In genomic region chr5:136080113-136080482, GRCh38 we compare ENCODE assay signal across 8 cellular contexts. TPM values are rescaled to one million over a fixed set of nuclear protein-coding genes. Genes with fewer than 3 reads are reported as not detected.
DNase-seq lines count a peak whose midpoint lies in the region; ATAC-seq, FAIRE-seq and TF ChIP-seq lines count a peak whose summit lies in the region.

No MANE protein-coding gene starts in this region.

- H3K27me3 Mint-ChIP-seq in CD8-positive, alpha-beta memory T cell: peaks cover 25 to 44% of the 10 kb centered on the region in 2 donors

- intact Hi-C loops in K562 (cut with micrococcal nuclease): loop anchor here (5.0 kb wide), 2 partner anchors 52 to 92 kb away; partner anchors contain the start of gene SMAD5

- DNase-seq in CD8-positive, alpha-beta memory T cell: no peak
- DNase-seq in K562 (ENCODE audit: extremely low read depth in 1 of 4, low spot score in 3 of 4) (no peak), GM03348 (ENCODE audit: low spot score) (no peak), H54 (ENCODE audit: insufficient read length, low spot score) (no peak), NCI-H2196 treated with DMSO at 0.1 percent for 48 hours (lab: John Stamatoyannopoulos, UW; ENCODE audit: unreplicated experiment) (no peak)

- FAIRE-seq in K562 (lab: Jason Lieb, UNC) (peak; percentile 48), H54 (lab: Jason Lieb, UNC) (no peak)

- peak overlapping the region in 6 of 8 donors; percentile 13 to 87 (median 64) for H3K27ac Mint-ChIP-seq in CD8-positive, alpha-beta memory T cell

- no peaks in the 10 kb centered on the region for H3K9me3 ChIP-seq in CD8-positive, alpha-beta memory T cell (ENCODE audit: low read length)
- H3K9me3 ChIP-seq in K562 (replicated peaks; ENCODE audit: control insufficient read depth, insufficient read depth, low read depth, low read length) (no peaks in the 10 kb centered on the region), mucosa of stomach (ENCODE audit: control insufficient read depth, low read length) (no peaks in the 10 kb centered on the region)

- H3K9me3 Mint-ChIP-seq in CD8-positive, alpha-beta memory T cell: no peaks in the 10 kb centered on the region

- no peak for TF ChIP-seq POLR2A in K562 (conservative IDR thresholded peaks at IDR 0.05)
- TF ChIP-seq POLR2A in H54 (IDR thresholded peaks at IDR 0.05; ENCODE audit: low read depth, low read length): no peak

- peak overlapping the region; percentile 87 for H2AFZ ChIP-seq in K562 (ENCODE audit: low read depth, low read length)

- peaks cover 22% of the 10 kb centered on the region for H3K27me3 ChIP-seq in CD8-positive, alpha-beta memory T cell (ENCODE audit: insufficient read depth, low read length, poor library complexity, severe bottlenecking)
- peaks cover 11 to 15% of the 10 kb centered on the region in 2 experiments for H3K27me3 ChIP-seq in K562 (ENCODE audit: control insufficient read depth in 2 of 2, insufficient read depth in 2 of 2, low read length in 2 of 2)
- no peaks in the 10 kb centered on the region for H3K27me3 ChIP-seq in mucosa of stomach (ENCODE audit: control insufficient read depth, insufficient read depth, low read length)

- H3K36me3 ChIP-seq in CD8-positive, alpha-beta memory T cell (ENCODE audit: insufficient read depth, low read length): no peaks in the 10 kb centered on the region
- H3K36me3 ChIP-seq in K562 (ENCODE audit: control insufficient read depth, insufficient read depth, low read length): no peaks in the 10 kb centered on the region
- no peaks in the 10 kb centered on the region for H3K36me3 ChIP-seq in mucosa of stomach (ENCODE audit: control insufficient read depth, insufficient read depth, low read length)

- H3K79me2 ChIP-seq in K562 (ENCODE audit: control insufficient read depth, insufficient read depth, low read length): no peaks in the 10 kb centered on the region

- TF ChIP-seq RAD21 in K562 (CRISPR knock-in tag; conservative IDR thresholded peaks at IDR 0.05 in 1 of 2, IDR thresholded peaks at IDR 0.05 in 1 of 2): no peak

- H3K4me2 ChIP-seq in K562 (ENCODE audit: insufficient read depth, low read length): peak overlapping the region; percentile 61

- H3K27ac ChIP-seq in CD8-positive, alpha-beta memory T cell (ENCODE audit: low read depth, low read length): no peak overlapping the region
- H3K27ac ChIP-seq in K562 (ENCODE audit: extremely low read depth, low read depth, low read length): no peak overlapping the region

- no peaks in the 10 kb centered on the region for H4K20me1 ChIP-seq in K562 (replicated peaks; ENCODE audit: control insufficient read depth, insufficient read depth, low read length)

- POLR2A ChIA-PET in CD8-positive, alpha-beta memory T cell (lab: Charles Lee): no interaction called here
- POLR2A ChIA-PET in K562 (lab: Yijun Ruan, JAX): interaction anchor here (0.5 to 1.3 kb wide), 3 partner anchors 9 to 176 kb away, joined by 4 to 7 read pairs (median 4); no protein-coding TSS in a partner anchor

- BruUV-seq in K562 (replicated peaks; lab: Mats Ljungman, UMichigan): no TSS peak

- CTCF ChIA-PET in CD8-positive, alpha-beta memory T cell (lab: Charles Lee): interaction anchor here (1.0 to 1.7 kb wide), 4 partner anchors 17 to 194 kb away, joined by 3 to 4 read pairs (median 4); no protein-coding TSS in a partner anchor
- CTCF ChIA-PET in K562 (lab: Yijun Ruan, JAX; ENCODE audit: low intra/inter-chr PET ratio): no interaction called here

- in situ Hi-C loops in K562 (cut with MboI): no loop called here

- no peaks in the 10 kb centered on the region for H3K9me1 ChIP-seq in K562 (ENCODE audit: control insufficient read depth, insufficient read depth, low read length)

- TF ChIP-seq CTCF in K562 (IDR thresholded peaks at IDR 0.05 in 2 of 3, conservative IDR thresholded peaks at IDR 0.05 in 1 of 3; ENCODE audit: insufficient read depth in 2 of 3, low read depth in 1 of 3, low read length in 3 of 3): no peak

- 81% methylated on average over 12 of the region's 13 CpGs for WGBS in K562 (ENCODE audit: insufficient coverage, low coverage, missing lambda C conversion rate)

- ATAC-seq in HG02623 (IDR thresholded peaks at IDR 0.05; ENCODE audit: unreplicated experiment) (peak; percentile 12), K562 (no peak), SK-N-SH treated with all-trans-retinoic acid at 6 μM for 48 hours (no peak)

- no peaks in the 10 kb centered on the region for H3K36me3 Mint-ChIP-seq in CD8-positive, alpha-beta memory T cell

- H3K9ac ChIP-seq in K562 (ENCODE audit: insufficient read depth in 1 of 2, low read depth in 2 of 2, low read length in 2 of 2): 0 out of 4 replicates have a peak overlapping the region, but pooled peaks of 1 of the 2 experiments have one; percentile 15
- peak overlapping the region; percentile 60 for H3K9ac ChIP-seq in mucosa of stomach (ENCODE audit: low read length)

- H3K4me3 Mint-ChIP-seq in CD8-positive, alpha-beta memory T cell: peak overlapping the region; percentile 65 to 93 (median 81)

- peak overlapping the region; percentile 27 for H3K4me3 ChIP-seq in CD8-positive, alpha-beta memory T cell (ENCODE audit: low read length)
- no peak overlapping the region for H3K4me3 ChIP-seq in K562
- H3K4me3 ChIP-seq in mucosa of stomach (ENCODE audit: low read length): no peak overlapping the region

- no peaks in the 10 kb centered on the region for H3K4me1 ChIP-seq in CD8-positive, alpha-beta memory T cell (ENCODE audit: insufficient read depth, low read length)
- H3K4me1 ChIP-seq in K562 (replicated peaks in 1 of 2; ENCODE audit: control insufficient read depth in 2 of 2, insufficient read depth in 2 of 2, low read length in 2 of 2): peaks cover 9 to 12% of the 10 kb centered on the region in 2 experiments; a peak in 4 of 5 replicates
- H3K4me1 ChIP-seq in mucosa of stomach (ENCODE audit: control insufficient read depth, insufficient read depth, low read length): no peaks in the 10 kb centered on the region

- peaks cover 4 to 12% (median 5%) of the 10 kb centered on the region in 3 donors for H3K4me1 Mint-ChIP-seq in CD8-positive, alpha-beta memory T cell

- TF ChIP-seq EP300 in K562 (IDR thresholded peaks at IDR 0.05; ENCODE audit: low read length): no peak

TF ChIP-seq in SK-N-SH treated with all-trans-retinoic acid at 6 μM for 48 hours, 23 proteins besides CTCF, POLR2A, EP300 and RAD21 (continues in another document):
- TF ChIP-seq, protein P1, sequence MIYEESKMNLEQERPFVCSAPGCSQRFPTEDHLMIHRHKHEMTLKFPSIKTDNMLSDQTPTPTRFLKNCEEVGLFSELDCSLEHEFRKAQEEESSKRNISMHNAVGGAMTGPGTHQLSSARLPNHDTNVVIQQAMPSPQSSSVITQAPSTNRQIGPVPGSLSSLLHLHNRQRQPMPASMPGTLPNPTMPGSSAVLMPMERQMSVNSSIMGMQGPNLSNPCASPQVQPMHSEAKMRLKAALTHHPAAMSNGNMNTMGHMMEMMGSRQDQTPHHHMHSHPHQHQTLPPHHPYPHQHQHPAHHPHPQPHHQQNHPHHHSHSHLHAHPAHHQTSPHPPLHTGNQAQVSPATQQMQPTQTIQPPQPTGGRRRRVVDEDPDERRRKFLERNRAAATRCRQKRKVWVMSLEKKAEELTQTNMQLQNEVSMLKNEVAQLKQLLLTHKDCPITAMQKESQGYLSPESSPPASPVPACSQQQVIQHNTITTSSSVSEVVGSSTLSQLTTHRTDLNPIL (CRISPR knock-in tag; IDR thresholded peaks at IDR 0.05; ENCODE audit: low read depth): no peak
- TF ChIP-seq SNAI2 (CRISPR knock-in tag; IDR thresholded peaks at IDR 0.05): no peak

RNA-seq across cellular contexts. Expression of gene TGFBI, which starts 51.3 kb away (rescaled TPM):
- 1 to 10 TPM; 8.8 to 9.2 TPM for total RNA-seq in CD8-positive, alpha-beta memory T cell
- 4.9 TPM for polyA plus RNA-seq in CD8-positive, alpha-beta memory T cell
- total RNA-seq in K562 (2011; cell fraction: chromatin; rRNA removed; ENCODE audit: low replicate concordance): 0.21 TPM in 1 of 2 replicates, not detected in the other
- not detected in 2 replicates for total RNA-seq in K562 (2011; cell fraction: nucleolus; rRNA removed)
- total RNA-seq in K562 (2011; cell fraction: nucleoplasm; rRNA removed): 0.61 TPM in 1 of 2 replicates, not detected in the other
- total RNA-seq in K562 (2014; rRNA removed) (0.05 TPM in 1 of 2 replicates, not detected in the other), K562 (2014; rRNA removed; fragmentation: Illumina TruSeq; extraction: Trizol) (not detected in 2 replicates), K562 (2015; rRNA removed; fragmentation: Illumina TruSeq; extraction: Trizol) (not detected in 2 replicates), K562 (2021) (0.62 and 0.98 TPM in 2 replicates)
- polyA plus RNA-seq in K562 (2011; rRNA removed) (0.08 TPM in 1 of 2 replicates, not detected in the other), K562 (2014; fragmentation: Illumina TruSeq; extraction: Trizol) (not detected in 2 replicates), K562 (2014; fragmentation: Nextera tagmentation; extraction: Ambion mirVana) (not detected), K562 (2014; rRNA removed) (not detected in 2 replicates)
- polyA plus RNA-seq in K562 (2011; cell fraction: cytosol; rRNA removed): 0.06 TPM in 1 of 2 replicates, not detected in the other
- polyA plus RNA-seq in K562 (2011; cell fraction: nucleus; rRNA removed): 0.04 and 0.26 TPM in 2 replicates
- 0.18 TPM in 1 of 2 replicates, not detected in the other for polyA plus RNA-seq in K562 (2012)
- not detected in 2 replicates for polyA minus RNA-seq in K562 (2011; rRNA and poly(A)+ RNA removed)
- polyA minus RNA-seq in K562 (2011; cell fraction: cytosol; rRNA and poly(A)+ RNA removed): 0.57 and 1.6 TPM in 2 replicates
- polyA minus RNA-seq in K562 (2011; cell fraction: nucleus; rRNA and poly(A)+ RNA removed): not detected in 2 replicates

RNA-seq across cellular contexts. Expression of gene SMAD5, which starts 52.5 kb away (rescaled TPM):
- total RNA-seq in CD8-positive, alpha-beta memory T cell: 10 to 100 TPM; 21.8 to 21.9 TPM
- polyA plus RNA-seq in CD8-positive, alpha-beta memory T cell: 22.7 TPM
- 37.6 and 119 TPM in 2 replicates for total RNA-seq in K562 (2011; cell fraction: chromatin; rRNA removed; ENCODE audit: low replicate concordance)
- total RNA-seq in K562 (2011; cell fraction: nucleolus; rRNA removed): 9.2 and 17.2 TPM in 2 replicates
- total RNA-seq in K562 (2011; cell fraction: nucleoplasm; rRNA removed): 23.3 and 36.0 TPM in 2 replicates
- total RNA-seq in K562 (2014; rRNA removed): 14.7 and 14.8 TPM in 2 replicates
- total RNA-seq in K562 (2014; rRNA removed; fragmentation: Illumina TruSeq; extraction: Trizol): 35.0 and 47.9 TPM in 2 replicates
- 26.5 and 29.5 TPM in 2 replicates for total RNA-seq in K562 (2015; rRNA removed; fragmentation: Illumina TruSeq; extraction: Trizol)
- total RNA-seq in K562 (2021): 34.4 and 38.5 TPM in 2 replicates
- 49.0 and 53.9 TPM in 2 replicates for polyA plus RNA-seq in K562 (2011; rRNA removed)
- 23.7 and 43.2 TPM in 2 replicates for polyA plus RNA-seq in K562 (2011; cell fraction: cytosol; rRNA removed)
- polyA plus RNA-seq in K562 (2011; cell fraction: nucleus; rRNA removed): 15.7 and 27.0 TPM in 2 replicates
- 12.9 and 17.5 TPM in 2 replicates for polyA plus RNA-seq in K562 (2012)
- 20.3 and 21.1 TPM in 2 replicates for polyA plus RNA-seq in K562 (2014; fragmentation: Illumina TruSeq; extraction: Trizol)
- 10 to 100 TPM; 14.2 to 18.9 TPM for polyA plus RNA-seq in K562 (2014; fragmentation: Nextera tagmentation; extraction: Ambion mirVana)
- 12.4 and 17.4 TPM in 2 replicates for polyA plus RNA-seq in K562 (2014; rRNA removed)
- polyA minus RNA-seq in K562 (2011; rRNA and poly(A)+ RNA removed): 143 and 178 TPM in 2 replicates
- polyA minus RNA-seq in K562 (2011; cell fraction: cytosol; rRNA and poly(A)+ RNA removed): 41.4 and 59.4 TPM in 2 replicates
- polyA minus RNA-seq in K562 (2011; cell fraction: nucleus; rRNA and poly(A)+ RNA removed): 19.7 and 42.3 TPM in 2 replicates

Comparison
In these comparisons a context has a peak if more than half of its experiments do, and no peak if none do; other contexts are left out.
1. RNA of gene TGFBI, which starts 51.3 kb away (total RNA-seq): 8.8 to 9.2 TPM in CD8-positive, alpha-beta memory T cell; 0.05 to 0.98 TPM in K562; every median in the first group is over 4 times any median in the second.